ENCODE assay signal across 2 cellular contexts in genomic region chr17:74641949-74642298, GRCh38.
TF ChIP-seq lines count a peak whose summit lies in the region.

No MANE protein-coding gene starts in this region.

TF ChIP-seq in IMR-90, 13 proteins besides CTCF, POLR2A, EP300 and RAD21:
- peak; percentile 47 for TF ChIP-seq MAFK (IDR thresholded peaks at IDR 0.05; ENCODE audit: low read depth, low read length)
- no peak for TF ChIP-seq MXI1 (IDR thresholded peaks at IDR 0.05; ENCODE audit: borderline replicate concordance, low read depth, low read length)
- no peak for TF ChIP-seq BHLHE40 (IDR thresholded peaks at IDR 0.05; ENCODE audit: low read depth, low read length)
- TF ChIP-seq USF2 (IDR thresholded peaks at IDR 0.05; ENCODE audit: low read depth, low read length) = no peak
- TF ChIP-seq ELK1 (IDR thresholded peaks at IDR 0.05; ENCODE audit: borderline replicate concordance, low read depth, low read length) = no peak
- no peak for TF ChIP-seq NFE2L2 (IDR thresholded peaks at IDR 0.05; ENCODE audit: low read depth, low read length)
- no peak for TF ChIP-seq CEBPB (IDR thresholded peaks at IDR 0.05; ENCODE audit: low read depth, low read length)
TF ChIP-seq in IMR-90: peak in this region for 1.

TF ChIP-seq in K562, 482 proteins besides CTCF, POLR2A, EP300 and RAD21:
- 0 out of 2 replicates have a peak, but pooled peaks have one; percentile 8 for TF ChIP-seq MAFF (IDR thresholded peaks at IDR 0.05; ENCODE audit: low read length)
- TF ChIP-seq HMG20A (CRISPR knock-in tag; conservative IDR thresholded peaks at IDR 0.05) = no peak
- TF ChIP-seq MAFG (tag; conservative IDR thresholded peaks at IDR 0.05) = peak; percentile 43
- no peak for TF ChIP-seq ZC3H11A (IDR thresholded peaks at IDR 0.05; ENCODE audit: low read depth, low read length)
- TF ChIP-seq ARNT (IDR thresholded peaks at IDR 0.05) = no peak
- TF ChIP-seq MAFK (IDR thresholded peaks at IDR 0.05; ENCODE audit: low read length) = peak; percentile 13; the same call in 1 of the 2 replicates
- TF ChIP-seq C11orf30 (IDR thresholded peaks at IDR 0.05; ENCODE audit: low read depth) = 0 out of 2 replicates have a peak, but pooled peaks have one; percentile 17
- TF ChIP-seq, protein P1, sequence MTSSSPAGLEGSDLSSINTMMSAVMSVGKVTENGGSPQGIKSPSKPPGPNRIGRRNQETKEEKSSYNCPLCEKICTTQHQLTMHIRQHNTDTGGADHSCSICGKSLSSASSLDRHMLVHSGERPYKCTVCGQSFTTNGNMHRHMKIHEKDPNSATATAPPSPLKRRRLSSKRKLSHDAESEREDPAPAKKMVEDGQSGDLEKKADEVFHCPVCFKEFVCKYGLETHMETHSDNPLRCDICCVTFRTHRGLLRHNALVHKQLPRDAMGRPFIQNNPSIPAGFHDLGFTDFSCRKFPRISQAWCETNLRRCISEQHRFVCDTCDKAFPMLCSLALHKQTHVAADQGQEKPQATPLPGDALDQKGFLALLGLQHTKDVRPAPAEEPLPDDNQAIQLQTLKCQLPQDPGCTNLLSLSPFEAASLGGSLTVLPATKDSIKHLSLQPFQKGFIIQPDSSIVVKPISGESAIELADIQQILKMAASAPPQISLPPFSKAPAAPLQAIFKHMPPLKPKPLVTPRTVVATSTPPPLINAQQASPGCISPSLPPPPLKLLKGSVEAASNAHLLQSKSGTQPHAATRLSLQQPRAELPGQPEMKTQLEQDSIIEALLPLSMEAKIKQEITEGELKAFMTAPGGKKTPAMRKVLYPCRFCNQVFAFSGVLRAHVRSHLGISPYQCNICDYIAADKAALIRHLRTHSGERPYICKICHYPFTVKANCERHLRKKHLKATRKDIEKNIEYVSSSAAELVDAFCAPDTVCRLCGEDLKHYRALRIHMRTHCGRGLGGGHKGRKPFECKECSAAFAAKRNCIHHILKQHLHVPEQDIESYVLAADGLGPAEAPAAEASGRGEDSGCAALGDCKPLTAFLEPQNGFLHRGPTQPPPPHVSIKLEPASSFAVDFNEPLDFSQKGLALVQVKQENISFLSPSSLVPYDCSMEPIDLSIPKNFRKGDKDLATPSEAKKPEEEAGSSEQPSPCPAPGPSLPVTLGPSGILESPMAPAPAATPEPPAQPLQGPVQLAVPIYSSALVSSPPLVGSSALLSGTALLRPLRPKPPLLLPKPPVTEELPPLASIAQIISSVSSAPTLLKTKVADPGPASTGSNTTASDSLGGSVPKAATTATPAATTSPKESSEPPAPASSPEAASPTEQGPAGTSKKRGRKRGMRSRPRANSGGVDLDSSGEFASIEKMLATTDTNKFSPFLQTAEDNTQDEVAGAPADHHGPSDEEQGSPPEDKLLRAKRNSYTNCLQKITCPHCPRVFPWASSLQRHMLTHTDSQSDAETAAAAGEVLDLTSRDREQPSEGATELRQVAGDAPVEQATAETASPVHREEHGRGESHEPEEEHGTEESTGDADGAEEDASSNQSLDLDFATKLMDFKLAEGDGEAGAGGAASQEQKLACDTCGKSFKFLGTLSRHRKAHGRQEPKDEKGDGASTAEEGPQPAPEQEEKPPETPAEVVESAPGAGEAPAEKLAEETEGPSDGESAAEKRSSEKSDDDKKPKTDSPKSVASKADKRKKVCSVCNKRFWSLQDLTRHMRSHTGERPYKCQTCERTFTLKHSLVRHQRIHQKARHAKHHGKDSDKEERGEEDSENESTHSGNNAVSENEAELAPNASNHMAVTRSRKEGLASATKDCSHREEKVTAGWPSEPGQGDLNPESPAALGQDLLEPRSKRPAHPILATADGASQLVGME (CRISPR knock-in tag; IDR thresholded peaks at IDR 0.05) = no peak
- TF ChIP-seq, protein P2, sequence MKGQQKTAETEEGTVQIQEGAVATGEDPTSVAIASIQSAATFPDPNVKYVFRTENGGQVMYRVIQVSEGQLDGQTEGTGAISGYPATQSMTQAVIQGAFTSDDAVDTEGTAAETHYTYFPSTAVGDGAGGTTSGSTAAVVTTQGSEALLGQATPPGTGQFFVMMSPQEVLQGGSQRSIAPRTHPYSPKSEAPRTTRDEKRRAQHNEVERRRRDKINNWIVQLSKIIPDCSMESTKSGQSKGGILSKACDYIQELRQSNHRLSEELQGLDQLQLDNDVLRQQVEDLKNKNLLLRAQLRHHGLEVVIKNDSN (CRISPR knock-in tag; IDR thresholded peaks at IDR 0.05) = no peak
- TF ChIP-seq ZNF699 (CRISPR knock-in tag; IDR thresholded peaks at IDR 0.05; ENCODE audit: insufficient replicate concordance) = no peak
- TF ChIP-seq HMGN3 (IDR thresholded peaks at IDR 0.05; ENCODE audit: borderline replicate concordance, extremely low read depth, insufficient read length, low read depth, low read length) = no peak
- no peak for TF ChIP-seq THAP7 (CRISPR knock-in tag; IDR thresholded peaks at IDR 0.05)
- TF ChIP-seq HDGF (IDR thresholded peaks at IDR 0.05) = no peak
- peak; percentile 60; the same call in 1 of the 2 replicates for TF ChIP-seq ZNF316 (IDR thresholded peaks at IDR 0.05)
- no peak for TF ChIP-seq RCOR1 (IDR thresholded peaks at IDR 0.05; ENCODE audit: borderline replicate concordance in 1 of 2, low read depth in 2 of 2, low read length in 2 of 2)
- TF ChIP-seq HEY1 (CRISPR knock-in tag; IDR thresholded peaks at IDR 0.05; ENCODE audit: borderline replicate concordance) = no peak
- no peak for TF ChIP-seq POLR3G (IDR thresholded peaks at IDR 0.05; ENCODE audit: extremely low read depth, insufficient read length, insufficient replicate concordance)
- TF ChIP-seq MTA1 (IDR thresholded peaks at IDR 0.05; ENCODE audit: borderline replicate concordance) = no peak
- no peak for TF ChIP-seq NFATC3 (IDR thresholded peaks at IDR 0.05)
- no peak for TF ChIP-seq FOXP1 (CRISPR knock-in tag; IDR thresholded peaks at IDR 0.05)
- no peak for TF ChIP-seq SMARCA4 (IDR thresholded peaks at IDR 0.05)
- TF ChIP-seq SNRNP70 (optimal IDR thresholded peaks at IDR 0.05; ENCODE audit: low read depth, low read length) = no peak
